2 cellular contexts compared by ENCODE assay signal in the genomic region with DNA sequence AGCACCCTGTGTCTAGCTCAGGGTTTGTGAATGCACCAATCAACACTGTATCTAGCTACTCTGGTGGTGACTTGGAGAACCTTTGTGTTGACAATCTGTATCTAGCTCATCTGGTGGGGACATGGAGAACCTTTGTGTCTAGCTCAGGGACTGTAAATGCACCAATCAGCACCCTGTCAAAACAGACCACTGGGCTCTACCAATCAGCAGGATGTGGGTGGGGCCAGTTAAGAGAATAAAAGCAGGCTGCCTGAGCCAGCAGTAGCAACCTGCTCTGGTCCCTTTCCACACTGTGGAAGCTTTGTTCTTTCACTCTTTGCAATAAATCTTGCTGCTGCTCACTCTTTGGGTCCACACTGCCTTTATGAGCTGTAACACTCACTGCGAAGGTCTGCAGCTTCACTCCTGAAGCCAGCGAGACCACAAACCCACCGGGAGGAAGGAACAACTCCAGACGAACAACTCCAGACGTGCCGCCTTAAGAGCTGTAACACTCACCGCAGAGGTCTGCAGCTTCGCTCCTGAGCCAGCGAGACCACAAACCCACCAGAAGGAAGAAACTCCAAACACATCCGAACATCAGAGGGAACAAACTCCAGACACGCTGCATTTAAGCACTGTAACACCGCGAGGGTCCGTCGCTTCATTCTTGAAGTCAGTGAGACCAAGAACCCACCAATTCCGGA.
TF ChIP-seq lines count a peak whose summit lies in the region.

No MANE protein-coding gene starts in this region.

TF ChIP-seq in A549, 52 proteins besides CTCF, POLR2A, EP300 and RAD21:
- TF ChIP-seq JUN (IDR thresholded peaks at IDR 0.05) (0 out of 5 replicates have a peak, but pooled peaks of 1 of the 2 experiments have one; percentile 40), MAFK (IDR thresholded peaks at IDR 0.05; ENCODE audit: partially characterized antibody) (peak; percentile 19)

TF ChIP-seq in liver, 16 proteins besides CTCF, POLR2A, EP300 and RAD21:
- TF ChIP-seq SP1 (IDR thresholded peaks at IDR 0.05) (peak; percentile 64), TAF1 (conservative IDR thresholded peaks at IDR 0.05) (peak; percentile 59)
